ENCODE assay signal across 32 cellular contexts in genomic region chr4:174550541-174550940, GRCh38. TPM values are rescaled to one million over a fixed set of nuclear protein-coding genes. Genes with fewer than 3 reads are reported as not detected.
"Had no signal": no experiment of that assay in that cellular context is flagged by ENCODE, and none has a peak within 500 bp of the region (broad histone marks: within the 10 kb centered on the region; RNA-seq: fewer than 3 reads in every experiment).

No MANE protein-coding gene starts in this region.

- H3K27ac ChIP-seq: gastrocnemius medialis, right lobe of liver, thoracic aorta, upper lobe of left lung, vagina, WERI-Rb-1 had no signal

- H3K27ac Mint-ChIP-seq: activated CD4-positive, alpha-beta memory T cell treated with anti-CD3 and anti-CD28 coated beads, Interleukin-2, amount 10 ng/mL, durations not matched to agents 7 days and 5 days; activated CD4-positive, alpha-beta T cell treated with anti-CD3 and anti-CD28 coated beads, Interleukin-2, amount 10 ng/mL, durations not matched to agents 7 days and 5 days; activated T-cell treated with anti-CD3 and anti-CD28 coated beads, Interleukin-2, amount 50 U/mL, for 24 hours; activated T-helper 17 cell treated with anti-CD3 and anti-CD28 coated beads, Interleukin-2, amount 50 U/mL, for 72 hours; effector memory CD8-positive, alpha-beta T cell; immature natural killer cell; naive thymus-derived CD4-positive, alpha-beta T cell had no signal

- H3K9me3 ChIP-seq: gastrocnemius medialis, right lobe of liver, thoracic aorta, upper lobe of left lung, vagina had no signal

- H3K4me3 ChIP-seq: gastrocnemius medialis, right lobe of liver, thoracic aorta, upper lobe of left lung, vagina had no signal

- H3K4me3 Mint-ChIP-seq: activated CD4-positive, alpha-beta memory T cell treated with anti-CD3 and anti-CD28 coated beads, Interleukin-2, amount 10 ng/mL, durations not matched to agents 7 days and 5 days; activated CD4-positive, alpha-beta T cell treated with anti-CD3 and anti-CD28 coated beads, Interleukin-2, amount 10 ng/mL, durations not matched to agents 7 days and 5 days; activated T-cell treated with anti-CD3 and anti-CD28 coated beads, Interleukin-2, amount 50 U/mL, for 24 hours; activated T-helper 17 cell treated with anti-CD3 and anti-CD28 coated beads, Interleukin-2, amount 50 U/mL, for 72 hours; effector memory CD8-positive, alpha-beta T cell; immature natural killer cell; naive thymus-derived CD4-positive, alpha-beta T cell; neural crest cell had no signal

- DNase-seq: activated CD4-positive, alpha-beta memory T cell treated with anti-CD3 and anti-CD28 coated beads, Interleukin-2, amount 10 ng/mL, durations not matched to agents 7 days and 5 days; activated CD4-positive, alpha-beta T cell treated with anti-CD3 and anti-CD28 coated beads for 1 hour; activated CD4-positive, alpha-beta T cell treated with anti-CD3 and anti-CD28 coated beads, Interleukin-2, amount 10 ng/mL, durations not matched to agents 7 days and 5 days; activated CD8-positive, alpha-beta memory T cell treated with anti-CD3 and anti-CD28 coated beads, Interleukin-2, amount 50 U/mL, for 48 hours; activated gamma-delta T cell treated with Interleukin-2 at 50 U/mL for 16 hours; activated naive CD4-positive, alpha-beta T cell treated with anti-CD3 and anti-CD28 coated beads, Interleukin-2, amount 50 U/mL, for 16 hours; activated T-cell treated with anti-CD3 and anti-CD28 coated beads, Interleukin-2, amount 50 U/mL, for 24 hours; amniotic stem cell; caudate nucleus; cortex of kidney; effector memory CD8-positive, alpha-beta T cell; erythroblast; gastrocnemius medialis; glutamatergic neuron; immature natural killer cell; kidney; left colon; midbrain; naive thymus-derived CD4-positive, alpha-beta T cell; right lobe of liver; stimulated activated CD4-positive, alpha-beta T cell treated with anti-CD3 and anti-CD28 coated beads, Interleukin-12 subunit alpha, Interleukin-12 subunit beta, amount 100 ng/mL, for 4 hours; stimulated activated CD4-positive, alpha-beta T cell treated with anti-CD3 and anti-CD28 coated beads, Interleukin-4, amount 100 ng/mL, for 1 hour; stimulated activated naive CD8-positive, alpha-beta T cell treated with anti-CD3 and anti-CD28 coated beads, Interleukin-15, Interleukin-2, amounts not matched to agents 100 U/mL and 50 U/mL, for 24 hours; T1000; upper lobe of left lung; WERI-Rb-1 had no signal

- H3K4me1 ChIP-seq: gastrocnemius medialis, upper lobe of left lung had no signal

- ATAC-seq: activated T-helper 17 cell treated with anti-CD3 and anti-CD28 coated beads, Interleukin-2, amount 50 U/mL, for 72 hours; effector memory CD8-positive, alpha-beta T cell; gastrocnemius medialis; left colon; naive thymus-derived CD4-positive, alpha-beta T cell; right lobe of liver; stimulated activated naive CD8-positive, alpha-beta T cell treated with anti-CD3 and anti-CD28 coated beads, Interleukin-15, Interleukin-2, amounts not matched to agents 100 U/mL and 50 U/mL, for 24 hours had no signal

- H3K27me3 ChIP-seq: gastrocnemius medialis, right lobe of liver, upper lobe of left lung, vagina had no signal

- H3K4me1 Mint-ChIP-seq: activated CD4-positive, alpha-beta memory T cell treated with anti-CD3 and anti-CD28 coated beads, Interleukin-2, amount 10 ng/mL, durations not matched to agents 7 days and 5 days; activated CD4-positive, alpha-beta T cell treated with anti-CD3 and anti-CD28 coated beads, Interleukin-2, amount 10 ng/mL, durations not matched to agents 7 days and 5 days; activated T-helper 17 cell treated with anti-CD3 and anti-CD28 coated beads, Interleukin-2, amount 50 U/mL, for 72 hours; immature natural killer cell; naive thymus-derived CD4-positive, alpha-beta T cell; neural crest cell had no signal

- H3K27me3 Mint-ChIP-seq: activated CD4-positive, alpha-beta memory T cell treated with anti-CD3 and anti-CD28 coated beads, Interleukin-2, amount 10 ng/mL, durations not matched to agents 7 days and 5 days; activated CD4-positive, alpha-beta T cell treated with anti-CD3 and anti-CD28 coated beads, Interleukin-2, amount 10 ng/mL, durations not matched to agents 7 days and 5 days; activated T-cell treated with anti-CD3 and anti-CD28 coated beads, Interleukin-2, amount 50 U/mL, for 24 hours; activated T-helper 17 cell treated with anti-CD3 and anti-CD28 coated beads, Interleukin-2, amount 50 U/mL, for 72 hours; effector memory CD8-positive, alpha-beta T cell had no signal

- H3K36me3 ChIP-seq: gastrocnemius medialis, right lobe of liver, thoracic aorta, upper lobe of left lung, vagina, WERI-Rb-1 had no signal

- H3K36me3 Mint-ChIP-seq: immature natural killer cell had no signal

RNA-seq across cellular contexts. Expression of gene HPGD, which starts 28.3 kb away (rescaled TPM):
- total RNA-seq: chondrocyte, neural crest cell, pulmonary artery endothelial cell had no signal
